8 cellular contexts compared by ENCODE assay signal in the genomic region with DNA sequence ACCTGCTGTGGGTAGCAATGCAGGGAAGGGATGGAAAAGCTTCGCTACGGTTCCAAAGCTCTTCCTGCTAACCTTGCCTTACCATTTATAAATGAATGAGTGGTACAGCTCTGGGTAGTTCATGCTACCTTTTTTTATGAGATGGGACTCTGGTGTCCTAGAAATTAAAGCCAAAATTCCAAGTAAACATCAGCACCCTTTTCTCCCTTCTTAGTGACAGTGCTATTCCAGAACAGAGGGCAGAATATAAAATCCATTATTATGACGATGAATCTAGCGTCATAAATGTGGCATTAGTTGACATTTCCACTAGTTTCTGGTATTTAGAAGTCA. TPM values are rescaled to one million over a fixed set of nuclear protein-coding genes. Genes with fewer than 3 reads are reported as not detected.
DNase-seq lines count a peak whose midpoint lies in the region; ATAC-seq and TF ChIP-seq lines count a peak whose summit lies in the region.

No MANE protein-coding gene starts in this region.

- no peaks in the 10 kb centered on the region for H4K20me1 ChIP-seq in fibroblast of lung (ENCODE audit: control insufficient read depth, extremely low read depth, insufficient read depth, low read length)

- TF ChIP-seq POLR2A in gastrocnemius medialis (IDR thresholded peaks at IDR 0.05): no peak

- H3K79me2 ChIP-seq in fibroblast of lung (ENCODE audit: control insufficient read depth, insufficient read depth, low read length): peaks cover 4% of the 10 kb centered on the region

- H2AFZ ChIP-seq in fibroblast of lung (ENCODE audit: low read length): peak overlapping the region; percentile 54

- intact Hi-C loops in gastrocnemius medialis (cut with DNase I; ENCODE audit: low total_unique reads): no loop called here

- in situ Hi-C loops in gastrocnemius medialis (cut with MboI; ENCODE audit: low sequenced_read_pairs in 4 of 4): no loop called here

- H3K27me3 ChIP-seq in fibroblast of lung (ENCODE audit: control insufficient read depth, insufficient read depth, low read length): no peaks in the 10 kb centered on the region
- no peaks in the 10 kb centered on the region for H3K27me3 ChIP-seq in gastrocnemius medialis

- H3K9me3 ChIP-seq in SK-N-MC (ENCODE audit: low read depth, low read length) (no peaks in the 10 kb centered on the region), fibroblast of lung (ENCODE audit: control insufficient read depth, insufficient read depth, low read depth, low read length) (no peaks in the 10 kb centered on the region), gastrocnemius medialis (no peaks in the 10 kb centered on the region)

- H3K4me2 ChIP-seq in fibroblast of lung (ENCODE audit: extremely low read depth, insufficient read depth, low read length): peak overlapping the region; percentile 40

- TF ChIP-seq CTCF in GM12864 (IDR thresholded peaks at IDR 0.05; ENCODE audit: low read depth, low read length, missing control alignments) (no peak), fibroblast of lung (conservative IDR thresholded peaks at IDR 0.05 in 1 of 2, IDR thresholded peaks at IDR 0.05 in 1 of 2; ENCODE audit: low read depth in 1 of 2, low read length in 2 of 2) (no peak), gastrocnemius medialis (IDR thresholded peaks at IDR 0.05 in 4 of 5, conservative IDR thresholded peaks at IDR 0.05 in 1 of 5) (no peak)

- H3K4me1 ChIP-seq in fibroblast of lung (ENCODE audit: control insufficient read depth, extremely low read depth, insufficient read depth, low read length) (no peaks in the 10 kb centered on the region), gastrocnemius medialis (peaks cover 4 to 6% of the 10 kb centered on the region in 2 donors)

- no peak for ATAC-seq in gastrocnemius medialis

- no peak overlapping the region for H3K27ac ChIP-seq in SK-N-MC
- no peak overlapping the region for H3K27ac ChIP-seq in fibroblast of lung (ENCODE audit: insufficient read depth, low read length)
- peak overlapping the region in 1 of 4 donors; percentile 30 for H3K27ac ChIP-seq in gastrocnemius medialis

- H3K9ac ChIP-seq in SK-N-MC (ENCODE audit: insufficient read length): no peak overlapping the region
- no peak overlapping the region for H3K9ac ChIP-seq in fibroblast of lung (ENCODE audit: insufficient read depth, low read length)

- DNase-seq in GM12864 (ENCODE audit: low read depth) (no peak), SK-N-MC (ENCODE audit: low read depth, low spot score) (no peak), fibroblast of lung (ENCODE audit: low read depth in 2 of 2) (no peak), gastrocnemius medialis (no peak), AML-193 (lab: John Stamatoyannopoulos, UW) (no peak), medulla oblongata (ENCODE audit: extremely low spot score) (no peak), DMS53 (lab: John Stamatoyannopoulos, UW) (no peak), SKM-1 treated with dmso at 0.1 percent for 144 hours (lab: John Stamatoyannopoulos, UW; ENCODE audit: unreplicated experiment) (no peak)

- H3K4me3 ChIP-seq in GM12864 (ENCODE audit: low read depth, low read length) (peak overlapping the region; percentile 47), SK-N-MC (peak overlapping the region; percentile 99), fibroblast of lung (replicated peaks in 1 of 4; ENCODE audit: control extremely low read depth in 1 of 4, insufficient read depth in 1 of 4, low read depth in 3 of 4, low read length in 4 of 4) (peak overlapping the region; percentile 30 to 97 (median 42)), gastrocnemius medialis (peak overlapping the region; percentile 35 to 92 (median 86))

- H3K36me3 ChIP-seq in SK-N-MC (ENCODE audit: insufficient read depth, low read length) (peaks cover 16% of the 10 kb centered on the region), fibroblast of lung (ENCODE audit: control insufficient read depth, insufficient read depth, low read length) (no peaks in the 10 kb centered on the region), gastrocnemius medialis (peaks cover 0 to 17% of the 10 kb centered on the region in 2 donors)

RNA-seq across cellular contexts. Expression of a gene that starts 0.4 kb away (rescaled TPM):
- total RNA-seq in fibroblast of lung: 2.3 and 5.3 TPM in 2 replicates
- polyA plus RNA-seq in fibroblast of lung: 6.0 and 13.7 TPM in 2 replicates
- polyA plus RNA-seq in fibroblast of lung (2012): 12.1 and 27.6 TPM in 2 replicates
- polyA minus RNA-seq in fibroblast of lung (ENCODE audit: low replicate concordance): 0.59 TPM in 2 replicates
- total RNA-seq in gastrocnemius medialis: 10 to 100 TPM; 10.2 to 22.0 (median 14.6) TPM

RNA-seq across cellular contexts. Expression of a gene that starts 30.2 kb away (rescaled TPM):
- total RNA-seq in fibroblast of lung (not detected in 2 replicates), gastrocnemius medialis (not detected)
- polyA plus RNA-seq in fibroblast of lung: not detected in 2 replicates
- polyA plus RNA-seq in fibroblast of lung (2012): not detected in 2 replicates
- not detected in 2 replicates for polyA minus RNA-seq in fibroblast of lung (ENCODE audit: low replicate concordance)

Comparison
In these comparisons a context has a peak if more than half of its experiments do, and no peak if none do; other contexts are left out.
1. H3K4me3 ChIP-seq: peak in every context shown above with its lines; median percentile 99 in SK-N-MC; 86 in gastrocnemius medialis; 47 in GM12864; 42 in fibroblast of lung.